In genomic region chr9:128419061-128419925, GRCh38 we compare ENCODE assay signal across 8 cellular contexts. TPM values are rescaled to one million over a fixed set of nuclear protein-coding genes. Genes with fewer than 3 reads are reported as not detected.
DNase-seq lines count a peak whose midpoint lies in the region; ATAC-seq, FAIRE-seq and TF ChIP-seq lines count a peak whose summit lies in the region.

No MANE protein-coding gene starts in this region.

- H2AFZ ChIP-seq in PC-9 (no peak overlapping the region), H1 (ENCODE audit: low read length) (no peak overlapping the region)

- TF ChIP-seq EP300 in H1 (IDR thresholded peaks at IDR 0.05; ENCODE audit: borderline replicate concordance in 1 of 2, low read depth in 2 of 2, low read length in 2 of 2) (no peak), transverse colon (IDR thresholded peaks at IDR 0.05; ENCODE audit: low read depth) (no peak)

- TF ChIP-seq CTCF in PC-9 (conservative IDR thresholded peaks at IDR 0.05): no peak
- no peak for TF ChIP-seq CTCF in H1 (IDR thresholded peaks at IDR 0.05; ENCODE audit: control extremely low read depth in 1 of 3, insufficient read depth in 1 of 3, low read depth in 1 of 3, low read length in 3 of 3)
- TF ChIP-seq CTCF in transverse colon (IDR thresholded peaks at IDR 0.05): no peak

- no peaks in the 10 kb centered on the region for H3K9me3 Mint-ChIP-seq in T-helper 1 cell treated with Interleukin-12 subunit alpha and Interleukin-12 subunit beta and Interleukin-4 antibody, amounts not matched to agents 30 μg/mL and 1 μg/mL, for 36 hours

- peaks cover 14% of the 10 kb centered on the region for H3F3A ChIP-seq in PC-9 (ENCODE audit: insufficient read depth, low read depth)

- no peaks in the 10 kb centered on the region for H3K36me3 Mint-ChIP-seq in T-helper 1 cell treated with Interleukin-12 subunit alpha and Interleukin-12 subunit beta and Interleukin-4 antibody, amounts not matched to agents 30 μg/mL and 1 μg/mL, for 36 hours (ENCODE audit: low read depth)

- no peaks in the 10 kb centered on the region for H3K9me3 ChIP-seq in PC-9 (ENCODE audit: insufficient read depth, low read depth)
- no peaks in the 10 kb centered on the region for H3K9me3 ChIP-seq in H1 (ENCODE audit: insufficient read depth in 2 of 2, low read depth in 1 of 2, low read length in 1 of 2)
- H3K9me3 ChIP-seq in transverse colon: no peaks in the 10 kb centered on the region

- no peak overlapping the region for H3K14ac ChIP-seq in H1 (ENCODE audit: insufficient read length)

- H3K4me1 Mint-ChIP-seq in T-helper 1 cell treated with Interleukin-12 subunit alpha and Interleukin-12 subunit beta and Interleukin-4 antibody, amounts not matched to agents 30 μg/mL and 1 μg/mL, for 36 hours (ENCODE audit: low read depth): peaks cover 10% of the 10 kb centered on the region

- no peaks in the 10 kb centered on the region for H4K20me1 ChIP-seq in PC-9 (ENCODE audit: insufficient read depth)
- H4K20me1 ChIP-seq in H1 (replicated peaks in 1 of 2; ENCODE audit: control insufficient read depth in 1 of 2, insufficient read depth in 2 of 2, low read length in 2 of 2): no peaks in the 10 kb centered on the region

- no peak overlapping the region for H4K5ac ChIP-seq in H1 (ENCODE audit: insufficient read length, low read depth, low read length)

- H2BK20ac ChIP-seq in H1 (ENCODE audit: low read length): no peak overlapping the region

- no peak overlapping the region for H3K27ac ChIP-seq in PC-9
- H3K27ac ChIP-seq in H1 (ENCODE audit: low read depth, low read length): no peak overlapping the region
- no peak overlapping the region for H3K27ac ChIP-seq in rectal smooth muscle tissue (ENCODE audit: low read depth, low read length)
- no peak overlapping the region for H3K27ac ChIP-seq in transverse colon

- CTCF ChIA-PET in PC-9 (lab: Charles Lee): interaction anchor here (0.6 to 2.2 kb wide), 7 partner anchors 19 to 169 kb away, joined by 3 to 12 read pairs (median 4); no protein-coding TSS in a partner anchor
- CTCF ChIA-PET in H1 (lab: Charles Lee; ENCODE audit: partially characterized antibody): interaction anchor here (0.7 to 5.9 kb wide), 24 partner anchors 8 to 215 kb away, joined by 3 to 40 read pairs (median 4); partner anchors contain the start of gene GLE1

- TF ChIP-seq POLR2A in H1 (IDR thresholded peaks at IDR 0.05; ENCODE audit: control extremely low read depth in 1 of 2, low read depth in 2 of 2, low read length in 2 of 2) (no peak), transverse colon (IDR thresholded peaks at IDR 0.05) (no peak)

- H3K36me3 ChIP-seq in PC-9 (ENCODE audit: low read depth) (no peaks in the 10 kb centered on the region), H1 (ENCODE audit: control insufficient read depth in 2 of 4, insufficient read depth in 4 of 4, low read length in 3 of 4) (no peaks in the 10 kb centered on the region), rectal smooth muscle tissue (ENCODE audit: control insufficient read depth, insufficient read depth, low read length) (no peaks in the 10 kb centered on the region), transverse colon (no peaks in the 10 kb centered on the region)

- in situ Hi-C loops in transverse colon (cut with MboI; ENCODE audit: low pct_ligation_motif_present in 1 of 4, low pct_unique_long_range_greater_than_20kb in 1 of 4, low sequenced_read_pairs in 3 of 4): no loop called here

- POLR2A ChIA-PET in PC-9 (lab: Charles Lee; ENCODE audit: unreplicated experiment) (interaction anchor here (0.7 kb wide), 1 partner anchor 102 kb away, joined by 3 read pairs; no protein-coding TSS in a partner anchor), H1 (lab: Charles Lee; ENCODE audit: partially characterized antibody) (interaction anchor here (1.0 to 2.8 kb wide), 7 partner anchors 23 to 291 kb away, joined by 3 to 8 read pairs (median 3); partner anchors contain the start of genes GOLGA2, SPTAN1 and SWI5)

- no peak overlapping the region for H4K91ac ChIP-seq in H1 (replicated peaks; ENCODE audit: insufficient read length, low read length)

- no peaks in the 10 kb centered on the region for H3K9me2 ChIP-seq in PC-9 (ENCODE audit: insufficient read depth)

- H3K27ac Mint-ChIP-seq in T-helper 1 cell treated with Interleukin-12 subunit alpha and Interleukin-12 subunit beta and Interleukin-4 antibody, amounts not matched to agents 30 μg/mL and 1 μg/mL, for 36 hours: no peak overlapping the region

- no peaks in the 10 kb centered on the region for H3K79me2 ChIP-seq in PC-9 (ENCODE audit: low read depth)
- no peaks in the 10 kb centered on the region for H3K79me2 ChIP-seq in H1 (ENCODE audit: control insufficient read depth in 1 of 2, insufficient read depth in 2 of 2, low read length in 2 of 2)

- WGBS in H1 (ENCODE audit: extremely low coverage in 1 of 2, insufficient coverage in 1 of 2, insufficient read length in 1 of 2, insufficient replicate concordance in 2 of 2, low coverage in 1 of 2, low lambda C conversion rate in 2 of 2, missing lambda C conversion rate in 1 of 2), 2 experiments: 68% methylated on average over 13 of the region's 28 CpGs; no CpG with 5 or more reads in 1 of the 2 experiments
- 3 to 12% methylated on average over 8 to 28 of the region's 28 CpGs for WGBS in transverse colon (ENCODE audit: low coverage in 1 of 2), 2 donors

- H3K4me2 ChIP-seq in PC-9: peak overlapping the region; percentile 94; the same call in 1 of the 2 replicates
- peak overlapping the region; percentile 23 to 63; a peak in 2 of 4 replicates for H3K4me2 ChIP-seq in H1 (ENCODE audit: insufficient read depth in 1 of 2, low read depth in 2 of 2, low read length in 2 of 2)

- H2BK12ac ChIP-seq in H1 (ENCODE audit: low read depth, low read length): peak overlapping the region; percentile 75; the same call in 1 of the 2 replicates

- no peak overlapping the region for H2AK5ac ChIP-seq in H1 (ENCODE audit: low read depth, low read length)

- ATAC-seq in GM21723 (IDR thresholded peaks at IDR 0.05; ENCODE audit: unreplicated experiment): no peak
- no peak for ATAC-seq in HG03342 (IDR thresholded peaks at IDR 0.05; ENCODE audit: unreplicated experiment)

- TSS peak; percentile 37 for BruUV-seq in PC-9 (replicated peaks; lab: Mats Ljungman, UMichigan)

- peak overlapping the region; percentile 95; the same call in 1 of the 2 replicates for H3K4me3 ChIP-seq in PC-9
- H3K4me3 ChIP-seq in H1 (ENCODE audit: extremely low read depth in 1 of 4, insufficient read depth in 2 of 4, low read depth in 3 of 4, low read length in 4 of 4): no peak overlapping the region
- H3K4me3 ChIP-seq in rectal smooth muscle tissue (ENCODE audit: low read length): peak overlapping the region; percentile 80
- H3K4me3 ChIP-seq in transverse colon: peak overlapping the region in 2 of 4 donors; percentile 81 to 88

- no peak for FAIRE-seq in H1 (lab: Jason Lieb, UNC)

- H2BK5ac ChIP-seq in H1 (ENCODE audit: low read depth, low read length): no peak overlapping the region

- H3K23ac ChIP-seq in H1 (ENCODE audit: insufficient read length): no peak overlapping the region

- peaks cover 6% of the 10 kb centered on the region; the same call in 1 of the 2 replicates for H3K23me2 ChIP-seq in H1 (ENCODE audit: low read depth, low read length)

- H3K9ac ChIP-seq in H1 (replicated peaks in 1 of 4; ENCODE audit: extremely low read depth in 1 of 4, low read depth in 3 of 4, low read length in 3 of 4) (no peak overlapping the region), rectal smooth muscle tissue (ENCODE audit: low read length) (peak overlapping the region; percentile 4)

- H3K4me1 ChIP-seq in PC-9 (replicated peaks; ENCODE audit: insufficient read depth) (peaks cover 27% of the 10 kb centered on the region), H1 (replicated peaks in 1 of 4; ENCODE audit: control insufficient read depth in 3 of 4, insufficient read depth in 4 of 4, low read length in 3 of 4) (peaks cover 6 to 18% (median 8%) of the 10 kb centered on the region in 4 experiments; a peak in 6 of 7 replicates), rectal smooth muscle tissue (ENCODE audit: control insufficient read depth, insufficient read depth, low read length) (peaks cover 14% of the 10 kb centered on the region), transverse colon (peaks cover 8 to 24% (median 16%) of the 10 kb centered on the region in 4 donors)

- intact Hi-C loops in PC-9 (cut with micrococcal nuclease; ENCODE audit: unreplicated experiment) (no loop called here), transverse colon (cut with DNase I; ENCODE audit: low total_unique reads) (no loop called here)

- H3K27me3 Mint-ChIP-seq in T-helper 1 cell treated with Interleukin-12 subunit alpha and Interleukin-12 subunit beta and Interleukin-4 antibody, amounts not matched to agents 30 μg/mL and 1 μg/mL, for 36 hours (ENCODE audit: low read depth): peaks cover 55% of the 10 kb centered on the region

- H3K4me3 Mint-ChIP-seq in T-helper 1 cell treated with Interleukin-12 subunit alpha and Interleukin-12 subunit beta and Interleukin-4 antibody, amounts not matched to agents 30 μg/mL and 1 μg/mL, for 36 hours: peak overlapping the region; percentile 72

- no peak overlapping the region for H4K8ac ChIP-seq in H1 (ENCODE audit: extremely low read depth, insufficient read depth, low read length)

- TF ChIP-seq RAD21 in H1 (IDR thresholded peaks at IDR 0.05 in 1 of 2, conservative IDR thresholded peaks at IDR 0.05 in 1 of 2; ENCODE audit: low read depth in 2 of 2, low read length in 2 of 2): no peak

- DNase-seq in T-helper 1 cell (no peak), PC-9 (peak in 1 of 2 experiments; percentile 41), H1 (ENCODE audit: low read depth in 1 of 2, low spot score in 2 of 2) (no peak), transverse colon (no peak)

- no peaks in the 10 kb centered on the region for H3K27me3 ChIP-seq in PC-9 (ENCODE audit: insufficient read depth, low read depth)
- H3K27me3 ChIP-seq in H1 (replicated peaks in 1 of 4; ENCODE audit: control insufficient read depth in 3 of 4, extremely low read depth in 1 of 4, insufficient read depth in 3 of 4, low read length in 3 of 4): peaks cover 5 to 48% (median 39%) of the 10 kb centered on the region in 4 experiments; a peak in 6 of 7 replicates
- H3K27me3 ChIP-seq in rectal smooth muscle tissue (ENCODE audit: control insufficient read depth, insufficient read depth, low read length): peaks cover 10% of the 10 kb centered on the region
- H3K27me3 ChIP-seq in transverse colon: peaks cover 68% of the 10 kb centered on the region

- H3K4ac ChIP-seq in H1 (replicated peaks; ENCODE audit: insufficient read length, low read depth, low read length): no peak overlapping the region

- H2BK15ac ChIP-seq in H1 (ENCODE audit: low read length): no peak overlapping the region

- no peak overlapping the region for H3K18ac ChIP-seq in H1 (ENCODE audit: extremely low read depth, low read length)

- H3K79me1 ChIP-seq in H1 (ENCODE audit: low read depth, low read length): no peaks in the 10 kb centered on the region

- H3K56ac ChIP-seq in H1 (replicated peaks; ENCODE audit: insufficient read length, low read depth, low read length): no peak overlapping the region

- H2BK120ac ChIP-seq in H1 (replicated peaks; ENCODE audit: low read depth, low read length): no peak overlapping the region

RNA-seq across cellular contexts. Expression of gene CERCAM, which starts 1.4 kb away (rescaled TPM):
- total RNA-seq in PC-9 (2021): 87.2 and 111 TPM in 2 replicates
- 3.1 and 4.0 TPM in 2 replicates for total RNA-seq in H1 (2021; fragmentation: NEBNext Ultra II Directional; extraction: Animal tissue kit (Norgen Biotek cat#: 25700))
- polyA plus RNA-seq in H1 (2011; rRNA removed): 5.2 and 7.2 TPM in 2 replicates
- polyA plus RNA-seq in H1 (2011; cell fraction: cytosol; rRNA removed): 5.2 TPM
- polyA plus RNA-seq in H1 (2011; cell fraction: nucleus; rRNA removed): 7.3 TPM
- polyA plus RNA-seq in H1 (2012, experiment 1 of 2): 2.0 to 3.8 TPM (median 3.4 TPM) in 4 replicates
- 3.0 TPM for polyA plus RNA-seq in H1 (2012, experiment 2 of 2)
- 5.4 TPM for polyA plus RNA-seq in H1 (2013, experiment 1 of 2)
- 5.6 TPM for polyA plus RNA-seq in H1 (2013, experiment 2 of 2)
- 2.1 and 4.0 TPM in 2 replicates for polyA minus RNA-seq in H1 (2011; rRNA and poly(A)+ RNA removed)
- 3.6 TPM for polyA minus RNA-seq in H1 (2011; cell fraction: cytosol; rRNA and poly(A)+ RNA removed)
- 3.3 TPM for polyA minus RNA-seq in H1 (2011; cell fraction: nucleus; rRNA and poly(A)+ RNA removed)
- 10 to 100 TPM in 1 of 4 donors, 1 to 10 TPM in 3; 4.5 to 19.7 (median 7.8) TPM for total RNA-seq in transverse colon

RNA-seq across cellular contexts. Expression of gene ODF2, which starts 36.5 kb away (rescaled TPM):
- 49.4 and 58.2 TPM in 2 replicates for total RNA-seq in PC-9 (2021)
- 17.9 and 19.9 TPM in 2 replicates for total RNA-seq in H1 (2021; fragmentation: NEBNext Ultra II Directional; extraction: Animal tissue kit (Norgen Biotek cat#: 25700))
- polyA plus RNA-seq in H1 (2011; rRNA removed): 5.6 and 7.6 TPM in 2 replicates
- polyA plus RNA-seq in H1 (2011; cell fraction: cytosol; rRNA removed): 9.0 TPM
- 38.7 TPM for polyA plus RNA-seq in H1 (2011; cell fraction: nucleus; rRNA removed)
- polyA plus RNA-seq in H1 (2012, experiment 1 of 2): 16.2 to 18.4 TPM (median 17.1 TPM) in 4 replicates
- 3.1 TPM for polyA plus RNA-seq in H1 (2012, experiment 2 of 2)
- 16.2 TPM for polyA plus RNA-seq in H1 (2013, experiment 1 of 2)
- 13.5 TPM for polyA plus RNA-seq in H1 (2013, experiment 2 of 2)
- 4.0 and 6.1 TPM in 2 replicates for polyA minus RNA-seq in H1 (2011; rRNA and poly(A)+ RNA removed)
- 4.8 TPM for polyA minus RNA-seq in H1 (2011; cell fraction: cytosol; rRNA and poly(A)+ RNA removed)
- 7.0 TPM for polyA minus RNA-seq in H1 (2011; cell fraction: nucleus; rRNA and poly(A)+ RNA removed)
- total RNA-seq in transverse colon: 10 to 100 TPM; 13.2 to 62.3 (median 19.8) TPM

RNA-seq across cellular contexts. Expression of gene URM1, which starts 48.1 kb away (rescaled TPM):
- 98.1 and 101 TPM in 2 replicates for total RNA-seq in PC-9 (2021)
- total RNA-seq in H1 (2021; fragmentation: NEBNext Ultra II Directional; extraction: Animal tissue kit (Norgen Biotek cat#: 25700)): 60.5 and 62.3 TPM in 2 replicates
- 58.3 and 71.9 TPM in 2 replicates for polyA plus RNA-seq in H1 (2011; rRNA removed)
- 58.0 TPM for polyA plus RNA-seq in H1 (2011; cell fraction: cytosol; rRNA removed)
- 74.2 TPM for polyA plus RNA-seq in H1 (2011; cell fraction: nucleus; rRNA removed)
- 68.0 to 83.5 TPM (median 73.0 TPM) in 4 replicates for polyA plus RNA-seq in H1 (2012, experiment 1 of 2)
- polyA plus RNA-seq in H1 (2012, experiment 2 of 2): 109 TPM
- 42.4 TPM for polyA plus RNA-seq in H1 (2013, experiment 1 of 2)
- 41.2 TPM for polyA plus RNA-seq in H1 (2013, experiment 2 of 2)
- 36.2 and 46.0 TPM in 2 replicates for polyA minus RNA-seq in H1 (2011; rRNA and poly(A)+ RNA removed)
- polyA minus RNA-seq in H1 (2011; cell fraction: cytosol; rRNA and poly(A)+ RNA removed): 21.1 TPM
- 14.4 TPM for polyA minus RNA-seq in H1 (2011; cell fraction: nucleus; rRNA and poly(A)+ RNA removed)
- 10 to 100 TPM; 24.7 to 37.5 (median 27.9) TPM for total RNA-seq in transverse colon

Comparison
In these comparisons a context has a peak if more than half of its experiments do, and no peak if none do; other contexts are left out.
1. H3K4me3 ChIP-seq: peak in PC-9 (single experiment) and rectal smooth muscle tissue (single experiment); none in H1 (0 of 4).